In genomic region chr11:128689946-128690745, GRCh38 we compare ENCODE assay signal across 12 cellular contexts. TPM values are rescaled to one million over a fixed set of nuclear protein-coding genes. Genes with fewer than 3 reads are reported as not detected.
A peak's percentile ranks its signal among the peaks of the same experiment; 100 is the strongest.
DNase-seq lines count a peak whose midpoint lies in the region; ATAC-seq, FAIRE-seq and TF ChIP-seq lines count a peak whose summit lies in the region.
"Had no signal": no experiment of that assay in that cellular context is flagged by ENCODE, and none has a peak within 500 bp of the region (broad histone marks: within the 10 kb centered on the region; RNA-seq: fewer than 3 reads in every experiment).

No MANE protein-coding gene starts in this region.

- peak overlapping the region; percentile 69 for H3K4me2 ChIP-seq in astrocyte (ENCODE audit: low read length)

- peaks cover 10% of the 10 kb centered on the region for H3K4me1 Mint-ChIP-seq in astrocyte (ENCODE audit: low read depth, unreplicated experiment)
- H3K4me1 Mint-ChIP-seq in CD8-positive, alpha-beta T cell (ENCODE audit: low read depth), result peaks cover 37% of the 10 kb centered on the region

- CTCF ChIA-PET in CD8-positive, alpha-beta T cell (lab: Charles Lee), result interaction anchor here (1.3 kb wide), 1 partner anchor 67 kb away, joined by 6 read pairs; no protein-coding TSS in a partner anchor

- H3K4me3 Mint-ChIP-seq in astrocyte (ENCODE audit: unreplicated experiment), result peak overlapping the region; percentile 66
- no peak overlapping the region for H3K4me3 Mint-ChIP-seq in CD8-positive, alpha-beta T cell

- peaks cover 9% of the 10 kb centered on the region for H3K9me3 Mint-ChIP-seq in astrocyte (ENCODE audit: unreplicated experiment)
- H3K9me3 Mint-ChIP-seq in CD8-positive, alpha-beta T cell, result no peaks in the 10 kb centered on the region

- peaks cover 64% of the 10 kb centered on the region for H3K27me3 ChIP-seq in astrocyte (ENCODE audit: insufficient read depth, low read length)
- peaks cover 2% of the 10 kb centered on the region for H3K27me3 ChIP-seq in CD8-positive, alpha-beta T cell (ENCODE audit: insufficient read depth, low read length)

- H2AFZ ChIP-seq in astrocyte (ENCODE audit: low read depth, low read length), result peak overlapping the region; percentile 32

- peaks cover 7% of the 10 kb centered on the region for H3K79me2 ChIP-seq in astrocyte (ENCODE audit: insufficient read depth, low read length)

- H3K9ac ChIP-seq in astrocyte (ENCODE audit: low read length), result no peak overlapping the region

- H3K27ac ChIP-seq in astrocyte (ENCODE audit: low read depth, low read length), result no peak overlapping the region
- no peak overlapping the region for H3K27ac ChIP-seq in CD8-positive, alpha-beta T cell (ENCODE audit: low read depth, low read length)

- intact Hi-C loops in left ventricle myocardium superior (cut with micrococcal nuclease), result no loop called here
- intact Hi-C loops in posterior vena cava (cut with DNase I), result no loop called here
- intact Hi-C loops in CD8-positive, alpha-beta T cell (cut with DNase I, micrococcal nuclease), result loop anchor here in 1 of 2 experiments (5.0 to 10.0 kb wide), 2 partner anchors 65 to 163 kb away; no protein-coding TSS in a partner anchor

- H3K36me3 Mint-ChIP-seq in astrocyte (ENCODE audit: low read depth, unreplicated experiment), result no peaks in the 10 kb centered on the region
- peaks cover 10% of the 10 kb centered on the region for H3K36me3 Mint-ChIP-seq in CD8-positive, alpha-beta T cell

- no peak for ATAC-seq in left ventricle myocardium superior
- no peak for ATAC-seq in CD8-positive, alpha-beta T cell

- peak overlapping the region; percentile 3 for H3K4me3 ChIP-seq in astrocyte (ENCODE audit: insufficient read depth, low read depth, low read length)
- no peak overlapping the region for H3K4me3 ChIP-seq in CD8-positive, alpha-beta T cell (ENCODE audit: low read depth, low read length)

- peaks cover 5% of the 10 kb centered on the region for H4K20me1 ChIP-seq in astrocyte (ENCODE audit: insufficient read depth, low read length)

- H3K9me3 ChIP-seq in astrocyte (ENCODE audit: insufficient read depth, low read depth, low read length), result peaks cover 8% of the 10 kb centered on the region
- no peaks in the 10 kb centered on the region for H3K9me3 ChIP-seq in CD8-positive, alpha-beta T cell (ENCODE audit: low read length)

- POLR2A ChIA-PET in CD8-positive, alpha-beta T cell (lab: Charles Lee), result no interaction called here

- DNase-seq in DMS79 (lab: John Stamatoyannopoulos, UW), result peak; percentile 61
- no peak for DNase-seq in astrocyte (ENCODE audit: low read depth)
- DNase-seq in left ventricle myocardium superior, result peak; percentile 46
- DNase-seq in posterior vena cava (ENCODE audit: low spot score), result peak; percentile 85
- no peak for DNase-seq in CD8-positive, alpha-beta T cell
- no peak for DNase-seq in NK-92 (lab: John Stamatoyannopoulos, UW; ENCODE audit: unreplicated experiment)
- DNase-seq in activated T-cell treated with anti-CD3 and anti-CD28 coated beads, Interleukin-2, amount 50 U/mL, for 48 hours, result no peak
- no peak for DNase-seq in SHP77 treated with DMSO at 0.1 percent for 48 hours (lab: John Stamatoyannopoulos, UW)
- DNase-seq: activated CD4-positive, alpha-beta T cell treated with anti-CD3 and anti-CD28 coated beads, Interleukin-2, amount 50 U/mL, for 48 hours; amygdala; NCI-H2227 treated with DMSO at 0.1 percent for 48 hours; stimulated activated CD4-positive, alpha-beta T cell treated with anti-CD3 and anti-CD28 coated beads, Interleukin-1b, Interleukin-23, amount 100 ng/mL, for 48 hours had no signal

- no peaks in the 10 kb centered on the region for H3K36me3 ChIP-seq in astrocyte (ENCODE audit: insufficient read depth, low read length)
- no peaks in the 10 kb centered on the region for H3K36me3 ChIP-seq in CD8-positive, alpha-beta T cell (ENCODE audit: insufficient read depth, low read length)

- peaks cover 65% of the 10 kb centered on the region for H3K27me3 Mint-ChIP-seq in astrocyte (ENCODE audit: low read depth, unreplicated experiment)
- H3K27me3 Mint-ChIP-seq in CD8-positive, alpha-beta T cell (ENCODE audit: low read depth), result peaks cover 21% of the 10 kb centered on the region

- H3K4me1 ChIP-seq in astrocyte (ENCODE audit: insufficient read depth, low read length), result peaks cover 30% of the 10 kb centered on the region
- peaks cover 33% of the 10 kb centered on the region for H3K4me1 ChIP-seq in CD8-positive, alpha-beta T cell (ENCODE audit: insufficient read depth, low read length)

- FAIRE-seq in astrocyte (lab: Jason Lieb, UNC), result no peak

- H3K27ac Mint-ChIP-seq in astrocyte (ENCODE audit: unreplicated experiment), result no peak overlapping the region
- no peak overlapping the region for H3K27ac Mint-ChIP-seq in CD8-positive, alpha-beta T cell

- TF ChIP-seq CTCF in astrocyte (IDR thresholded peaks at IDR 0.05; ENCODE audit: insufficient read depth, low read depth, low read length), result no peak
- no peak for TF ChIP-seq CTCF in CD8-positive, alpha-beta T cell (IDR thresholded peaks at IDR 0.05)

RNA-seq across cellular contexts. Expression of gene FLI1, which starts 3.7 kb away (rescaled TPM):
- total RNA-seq in astrocyte (15.0 and 15.6 TPM in 2 replicates), left ventricle myocardium superior (18.9 TPM), posterior vena cava (10 to 100 TPM; 25.3 to 29.7 TPM)
- total RNA-seq in CD8-positive, alpha-beta T cell, result 10 to 100 TPM; 35.6 to 37.3 TPM

Comparison
In these comparisons a context has a peak if more than half of its experiments do, and no peak if none do; other contexts are left out.
1. DNase-seq: peak in DMS79 (single experiment), left ventricle myocardium superior (single experiment) and posterior vena cava (single experiment); none in astrocyte (single experiment), CD8-positive, alpha-beta T cell (0 of 7), NK-92 (single experiment), activated T-cell treated with anti-CD3 and anti-CD28 coated beads, Interleukin-2, amount 50 U/mL, for 48 hours (0 of 2) and SHP77 treated with DMSO at 0.1 percent for 48 hours (single experiment).